Comparison of ENCODE assay signal across 14 cellular contexts in the genomic region with DNA sequence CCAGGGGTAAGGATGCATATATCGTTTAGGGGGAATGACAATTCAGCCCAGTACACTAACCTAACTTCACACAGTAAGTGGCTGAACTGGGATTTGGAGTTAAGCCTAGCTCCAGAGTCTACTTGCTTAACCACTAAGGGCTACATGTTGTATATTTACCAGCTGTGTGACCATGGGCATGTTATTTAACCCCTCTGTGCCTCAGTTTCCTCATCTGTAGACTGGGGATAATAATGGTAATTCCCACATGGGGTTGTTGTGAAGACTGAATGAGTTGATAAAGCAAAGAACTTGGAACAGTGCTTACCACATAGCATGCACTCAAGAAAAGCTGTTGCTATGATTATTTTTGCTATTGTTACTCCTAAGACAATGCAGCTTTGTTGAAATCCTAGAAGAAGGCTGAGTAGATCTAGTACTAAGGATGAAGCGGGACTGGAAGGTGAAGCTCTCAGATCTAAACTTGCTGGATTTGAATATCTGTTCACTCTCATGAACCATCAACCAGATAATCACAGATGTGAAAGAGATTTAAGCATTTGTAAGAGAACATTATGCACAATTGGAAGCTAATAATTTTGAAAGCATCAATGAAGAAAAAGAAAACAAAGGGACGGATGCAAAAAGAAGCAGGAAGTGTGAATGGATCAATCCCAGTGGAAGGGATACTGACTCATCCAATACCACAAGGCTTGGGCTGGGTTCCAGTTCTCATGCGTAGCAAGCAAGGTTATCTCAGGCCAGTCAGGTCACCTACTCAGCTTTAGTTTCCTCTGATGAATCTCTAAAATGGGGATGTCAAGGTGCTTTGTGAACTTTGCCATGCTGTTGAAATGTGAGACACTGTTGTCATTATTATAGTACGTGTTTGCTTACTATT.
A peak's percentile ranks its signal among the peaks of the same experiment; 100 is the strongest.
DNase-seq lines count a peak whose midpoint lies in the region; FAIRE-seq and TF ChIP-seq lines count a peak whose summit lies in the region.
"Had no signal": no experiment of that assay in that cellular context is flagged by ENCODE, and none has a peak within 500 bp of the region (broad histone marks: within the 10 kb centered on the region; RNA-seq: fewer than 3 reads in every experiment).

No MANE protein-coding gene starts in this region.

- DNase-seq in Calu3 (peak; percentile 49), MV-4-11 (lab: John Stamatoyannopoulos, UW) (peak; percentile 3), bronchial epithelial cell (ENCODE audit: low read depth) (peak; percentile 93), lung microvascular endothelial cell (ENCODE audit: low read depth in 2 of 2) (peak; percentile 92 to 95), mesothelial cell of epicardium (ENCODE audit: low spot score in 2 of 2, unreplicated experiment in 2 of 2) (no peak), SK-N-DZ (ENCODE audit: low spot score) (no peak), NCI-H2227 treated with DMSO at 0.1 percent for 48 hours (lab: John Stamatoyannopoulos, UW) (no peak)
- no peak for DNase-seq in effector CD8-positive, alpha-beta T cell (lab: John Stamatoyannopoulos, UW)
- DNase-seq: activated CD8-positive, alpha-beta T cell treated with anti-CD3 and anti-CD28 coated beads for 36 hours; CD8-positive, alpha-beta memory T cell; NCI-H1417; NCI-H69; upper lobe of right lung had no signal

- FAIRE-seq in bronchial epithelial cell (lab: Jason Lieb, UNC): no peak

- H3K9me3 Mint-ChIP-seq in Calu3 (ENCODE audit: low read depth, unreplicated experiment): no peaks in the 10 kb centered on the region
- peaks cover 7% of the 10 kb centered on the region for H3K9me3 Mint-ChIP-seq in mesothelial cell of epicardium
- H3K9me3 Mint-ChIP-seq: activated CD8-positive, alpha-beta T cell treated with anti-CD3 and anti-CD28 coated beads for 36 hours; activated naive CD4-positive, alpha-beta T cell treated with anti-CD3 and anti-CD28 coated beads, Interleukin-2, amount 50 U/mL, for 72 hours had no signal

- CTCF ChIA-PET in Calu3 (lab: Charles Lee): interaction anchor here (0.7 kb wide), 1 partner anchor 42 kb away, joined by 3 read pairs; no protein-coding TSS in a partner anchor

- no TSS peak for BruUV-seq in Calu3 (replicated peaks; lab: Mats Ljungman, UMichigan)

- H3K27ac Mint-ChIP-seq in Calu3 (ENCODE audit: unreplicated experiment) (peak overlapping the region; percentile 31), mesothelial cell of epicardium (no peak overlapping the region)
- H3K27ac Mint-ChIP-seq: activated CD8-positive, alpha-beta T cell treated with anti-CD3 and anti-CD28 coated beads for 36 hours; activated naive CD4-positive, alpha-beta T cell treated with anti-CD3 and anti-CD28 coated beads, Interleukin-2, amount 50 U/mL, for 72 hours; CD8-positive, alpha-beta memory T cell had no signal

- TF ChIP-seq CTCF in Calu3 (IDR thresholded peaks at IDR 0.05; ENCODE audit: unreplicated experiment) (no peak), bronchial epithelial cell (IDR thresholded peaks at IDR 0.05; ENCODE audit: insufficient read depth, low read length, severe bottlenecking) (no peak), mesothelial cell of epicardium (IDR thresholded peaks at IDR 0.05; ENCODE audit: unreplicated experiment) (no peak)

- no peaks in the 10 kb centered on the region for H3K36me3 ChIP-seq in bronchial epithelial cell (ENCODE audit: control insufficient read depth, insufficient read depth, low read length)
- H3K36me3 ChIP-seq: upper lobe of right lung had no signal

- H3K36me3 Mint-ChIP-seq in Calu3 (ENCODE audit: insufficient read depth, unreplicated experiment): no peaks in the 10 kb centered on the region
- no peaks in the 10 kb centered on the region for H3K36me3 Mint-ChIP-seq in mesothelial cell of epicardium
- H3K36me3 Mint-ChIP-seq: activated naive CD4-positive, alpha-beta T cell treated with anti-CD3 and anti-CD28 coated beads, Interleukin-2, amount 50 U/mL, for 72 hours had no signal

- no peak overlapping the region for H3K4me3 ChIP-seq in bronchial epithelial cell (ENCODE audit: low read depth, low read length)
- H3K4me3 ChIP-seq: upper lobe of right lung had no signal

- H3K4me1 Mint-ChIP-seq in Calu3 (ENCODE audit: low read depth, unreplicated experiment) (no peaks in the 10 kb centered on the region), mesothelial cell of epicardium (no peaks in the 10 kb centered on the region)
- H3K4me1 Mint-ChIP-seq: CD8-positive, alpha-beta memory T cell had no signal

- no peaks in the 10 kb centered on the region for H3K27me3 ChIP-seq in bronchial epithelial cell (ENCODE audit: control insufficient read depth, insufficient read depth, low read length)
- H3K27me3 ChIP-seq: upper lobe of right lung had no signal

- H3K4me3 Mint-ChIP-seq in Calu3 (ENCODE audit: low read depth, unreplicated experiment) (no peak overlapping the region), mesothelial cell of epicardium (no peak overlapping the region)
- H3K4me3 Mint-ChIP-seq: activated CD8-positive, alpha-beta T cell treated with anti-CD3 and anti-CD28 coated beads for 36 hours; CD8-positive, alpha-beta memory T cell had no signal

- intact Hi-C loops in Calu3 (cut with micrococcal nuclease; ENCODE audit: unreplicated experiment): no loop called here

- peaks cover 42% of the 10 kb centered on the region for H3K27me3 Mint-ChIP-seq in Calu3 (ENCODE audit: unreplicated experiment)
- peaks cover 37% of the 10 kb centered on the region for H3K27me3 Mint-ChIP-seq in mesothelial cell of epicardium (ENCODE audit: low read depth)

Comparison
In these comparisons a context has a peak if more than half of its experiments do, and no peak if none do; other contexts are left out.
1. DNase-seq: peak in Calu3 (single experiment), MV-4-11 (single experiment), bronchial epithelial cell (single experiment) and lung microvascular endothelial cell (2 of 2); none in effector CD8-positive, alpha-beta T cell (single experiment), mesothelial cell of epicardium (0 of 2), SK-N-DZ (single experiment) and NCI-H2227 treated with DMSO at 0.1 percent for 48 hours (single experiment).